12 cellular contexts compared by ENCODE assay signal in the genomic region with DNA sequence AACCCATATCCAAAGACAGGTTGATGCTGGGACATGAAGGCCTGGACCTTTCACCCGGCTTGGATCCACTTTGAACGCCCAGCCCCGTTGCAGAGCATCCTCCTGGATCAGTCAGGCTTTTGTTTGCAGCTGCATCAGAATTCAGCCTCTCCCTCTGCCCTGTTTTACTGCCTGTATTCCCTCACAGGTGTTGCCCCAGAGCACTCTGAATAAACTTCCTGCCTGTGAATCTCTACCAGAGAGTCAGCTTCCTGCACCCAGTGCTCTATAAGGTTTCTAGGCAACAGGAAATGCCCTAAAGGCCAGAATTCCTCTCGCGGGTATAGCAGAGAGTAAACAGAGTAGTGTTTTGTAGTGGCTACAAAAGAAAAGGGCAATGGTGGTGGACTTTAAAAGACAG. TPM values are rescaled to one million over a fixed set of nuclear protein-coding genes. Genes with fewer than 3 reads are reported as not detected.
DNase-seq lines count a peak whose midpoint lies in the region; TF ChIP-seq lines count a peak whose summit lies in the region.
"Had no signal": no experiment of that assay in that cellular context is flagged by ENCODE, and none has a peak within 500 bp of the region (broad histone marks: within the 10 kb centered on the region; RNA-seq: fewer than 3 reads in every experiment).

No MANE protein-coding gene starts in this region.

- no peaks in the 10 kb centered on the region for H3K9me3 ChIP-seq in BLaER1 treated with 17β-estradiol and CSF1 and Interleukin-3, amounts not matched to agents 10 nM and 100 nM (replicated peaks in 1 of 11)
- no peaks in the 10 kb centered on the region for H3K9me3 ChIP-seq in BE2C
- H3K9me3 ChIP-seq: thyroid gland had no signal

- peaks cover 57% of the 10 kb centered on the region for H3K4me1 Mint-ChIP-seq in HFFc6 (ENCODE audit: low read depth)

- no peak overlapping the region for H3K4me3 Mint-ChIP-seq in HFFc6

- peaks cover 3% of the 10 kb centered on the region for H3K27me3 Mint-ChIP-seq in HFFc6 (ENCODE audit: insufficient read depth)

- H3K9me3 Mint-ChIP-seq in HFFc6: no peaks in the 10 kb centered on the region

- no peak overlapping the region for H3K27ac ChIP-seq in BLaER1 treated with 17β-estradiol and CSF1 and Interleukin-3, amounts not matched to agents 10 nM and 100 nM
- H3K27ac ChIP-seq: C4-2B, thyroid gland had no signal

- H3K27me3 ChIP-seq in BLaER1 treated with 17β-estradiol and CSF1 and Interleukin-3, amounts not matched to agents 10 nM and 100 nM: no peaks in the 10 kb centered on the region
- no peaks in the 10 kb centered on the region for H3K27me3 ChIP-seq in BE2C
- H3K27me3 ChIP-seq: thyroid gland had no signal

- in situ Hi-C loops in GM13977 (cut with MboI; ENCODE audit: low pct_unique_long_range_greater_than_20kb, low sequenced_read_pairs, unreplicated experiment): loop anchor here (25.0 kb wide), 1 partner anchor 502 kb away; no protein-coding TSS in a partner anchor

- DNase-seq in HFFc6 (peak; percentile 60), RPMI7951 (ENCODE audit: low read depth) (peak; percentile 86), iPS-NIHi11 (ENCODE audit: low spot score) (peak; percentile 35), BE2C (no peak), erythroblast (lab: John Stamatoyannopoulos, UW) (no peak), GM13977 (ENCODE audit: low spot score) (no peak), AG08396 (ENCODE audit: low spot score) (no peak)
- DNase-seq: activated naive CD4-positive, alpha-beta T cell treated with anti-CD3 and anti-CD28 coated beads, Interleukin-2, amount 50 U/mL, for 16 hours; NCI-H1436 treated with DMSO at 0.1 percent for 48 hours; thyroid gland had no signal

- peak overlapping the region; percentile 79 for H3K27ac Mint-ChIP-seq in HFFc6

- no peak for TF ChIP-seq CTCF in HFFc6 (IDR thresholded peaks at IDR 0.05)
- TF ChIP-seq CTCF in BE2C (IDR thresholded peaks at IDR 0.05; ENCODE audit: low read depth, low read length): no peak
- no peak for TF ChIP-seq CTCF in GM13977 (IDR thresholded peaks at IDR 0.05; ENCODE audit: extremely low read depth, insufficient read depth, missing control alignments)

- H3K36me3 Mint-ChIP-seq in HFFc6 (ENCODE audit: low read depth): peaks cover 23% of the 10 kb centered on the region

- H3K9ac ChIP-seq in BLaER1 treated with 17β-estradiol and CSF1 and Interleukin-3, amounts not matched to agents 10 nM and 100 nM: no peak overlapping the region

- H4K20me1 ChIP-seq in BLaER1 treated with 17β-estradiol and CSF1 and Interleukin-3, amounts not matched to agents 10 nM and 100 nM: no peaks in the 10 kb centered on the region

- no peak for TF ChIP-seq POLR2A in erythroblast (IDR thresholded peaks at IDR 0.05; ENCODE audit: low read length)

- H3K36me3 ChIP-seq in BLaER1 treated with 17β-estradiol and CSF1 and Interleukin-3, amounts not matched to agents 10 nM and 100 nM: no peaks in the 10 kb centered on the region
- no peaks in the 10 kb centered on the region for H3K36me3 ChIP-seq in BE2C
- H3K36me3 ChIP-seq: thyroid gland had no signal

- peak overlapping the region in 9 of 11 experiments; percentile 2 to 53 (median 34); a peak in 14 of 22 replicates for H3K4me2 ChIP-seq in BLaER1 treated with 17β-estradiol and CSF1 and Interleukin-3, amounts not matched to agents 10 nM and 100 nM

- H3K4me3 ChIP-seq in BLaER1 treated with 17β-estradiol and CSF1 and Interleukin-3, amounts not matched to agents 10 nM and 100 nM: no peak overlapping the region
- no peak overlapping the region for H3K4me3 ChIP-seq in BE2C (ENCODE audit: low read depth, low read length)
- H3K4me3 ChIP-seq: thyroid gland had no signal

- peaks cover 0 to 11% (median 8%) of the 10 kb centered on the region in 10 experiments; a peak in 17 of 20 replicates for H3K4me1 ChIP-seq in BLaER1 treated with 17β-estradiol and CSF1 and Interleukin-3, amounts not matched to agents 10 nM and 100 nM
- H3K4me1 ChIP-seq in BE2C: peaks cover 10% of the 10 kb centered on the region

RNA-seq across cellular contexts. Expression of a gene that starts 25.5 kb away (rescaled TPM):
- 1 to 10 TPM; 1.1 to 8.1 (median 2.2) TPM for total RNA-seq in HFFc6 (2021; fragmentation: NEBNext Ultra II Directional; extraction: Animal tissue kit (Norgen Biotek cat#: 25700))
- 0.72 and 1.3 TPM in 2 replicates for total RNA-seq in RPMI7951 (2014; rRNA removed; shearing (Covaris generic))
- polyA plus RNA-seq in BE2C (2012; ENCODE audit: insufficient read depth, insufficient read length, low read depth): 317 TPM

Comparison
In these comparisons a context has a peak if more than half of its experiments do, and no peak if none do; other contexts are left out.
1. DNase-seq: peak in HFFc6 (single experiment), RPMI7951 (single experiment) and iPS-NIHi11 (single experiment); none in BE2C (single experiment), erythroblast (0 of 2), GM13977 (single experiment) and AG08396 (single experiment).